ENCODE assay signal across 8 cellular contexts in the genomic region with DNA sequence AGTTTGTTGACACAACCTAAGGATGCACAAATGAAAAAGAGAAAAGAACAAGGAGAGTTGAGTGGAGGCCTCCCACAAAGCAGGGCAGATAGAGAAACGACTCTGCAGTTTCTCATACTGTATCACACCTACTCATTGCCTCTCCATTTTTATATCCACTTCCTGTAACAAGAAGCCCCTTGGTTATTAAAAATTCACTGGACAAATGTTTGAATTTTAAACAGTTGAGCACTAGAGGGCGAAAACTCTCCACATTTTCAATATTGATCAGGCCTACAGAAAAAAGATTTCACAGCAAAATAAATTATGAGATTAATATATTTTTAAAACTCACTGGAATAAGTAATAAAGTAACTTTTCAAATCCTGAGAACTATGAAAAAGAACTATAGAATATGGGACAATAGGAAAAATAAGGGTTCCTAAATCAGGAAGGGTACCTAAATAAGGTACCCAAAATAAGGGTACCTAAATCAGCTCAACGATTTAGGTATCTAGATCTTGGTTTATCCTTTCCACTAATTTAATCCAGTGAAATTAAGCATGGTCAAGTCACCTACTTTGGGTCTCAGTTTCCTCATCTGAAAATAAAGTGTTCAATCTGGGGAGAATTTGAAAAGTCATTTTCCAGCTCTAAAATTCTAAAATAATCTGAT. TPM values are rescaled to one million over a fixed set of nuclear protein-coding genes. Genes with fewer than 3 reads are reported as not detected.
DNase-seq lines count a peak whose midpoint lies in the region; ATAC-seq, FAIRE-seq and TF ChIP-seq lines count a peak whose summit lies in the region.

No MANE protein-coding gene starts in this region.

- no peaks in the 10 kb centered on the region for H3K27me3 Mint-ChIP-seq in natural killer cell (ENCODE audit: low read depth in 2 of 2)

- H3K27ac ChIP-seq in A549 (no peak overlapping the region), breast epithelium (no peak overlapping the region)

- peaks cover 4 to 17% of the 10 kb centered on the region in 2 donors for H3K4me1 Mint-ChIP-seq in natural killer cell

- TF ChIP-seq CTCF in A549 (IDR thresholded peaks at IDR 0.05) (peak; percentile 92), GM10248 (IDR thresholded peaks at IDR 0.05; ENCODE audit: control extremely low read depth, extremely low read depth, low read depth, missing control alignments) (peak; percentile 41), breast epithelium (IDR thresholded peaks at IDR 0.05) (peak in 2 of 3 donors; percentile 23 to 39), natural killer cell (IDR thresholded peaks at IDR 0.05) (peak; percentile 44)

- ATAC-seq in A549 (peak; percentile 60 to 75; a peak in 4 of 6 replicates), natural killer cell (peak in 1 of 3 donors; percentile 39)

- no peaks in the 10 kb centered on the region for H3K27me3 ChIP-seq in breast epithelium

- no peak for TF ChIP-seq EP300 in A549 (IDR thresholded peaks at IDR 0.05)

- H3K4me3 Mint-ChIP-seq in natural killer cell: no peak overlapping the region

- peak; percentile 89 to 93 for TF ChIP-seq RAD21 in A549 (conservative IDR thresholded peaks at IDR 0.05 in 1 of 2, IDR thresholded peaks at IDR 0.05 in 1 of 2)

- H3K4me3 ChIP-seq in A549: no peak overlapping the region
- H3K4me3 ChIP-seq in breast epithelium: no peak overlapping the region

- DNase-seq in A549 (ENCODE audit: low read depth in 1 of 2, low spot score in 1 of 2): peak; percentile 33 to 64
- peak; percentile 38 for DNase-seq in GM10248 (ENCODE audit: extremely low spot score)
- peak; percentile 19 for DNase-seq in NCI-H2107 treated with DMSO at 0.1 percent for 48 hours (lab: John Stamatoyannopoulos, UW; ENCODE audit: unreplicated experiment)
- no peak for DNase-seq in breast epithelium (ENCODE audit: low spot score in 2 of 2)
- DNase-seq in natural killer cell: no peak
- DNase-seq in activated CD4-positive, CD25-positive, alpha-beta regulatory T cell (lab: John Stamatoyannopoulos, UW): no peak
- no peak for DNase-seq in stimulated activated CD4-positive, alpha-beta T cell treated with anti-CD3 and anti-CD28 coated beads, Interleukin-4, amount 100 ng/mL, for 24 hours
- no peak for DNase-seq in islet precursor cell

- H3K4me2 ChIP-seq in A549: no peak overlapping the region

- H3K4me1 ChIP-seq in A549: no peaks in the 10 kb centered on the region
- no peaks in the 10 kb centered on the region for H3K4me1 ChIP-seq in breast epithelium

- 31% methylated on average over 3 of the region's 3 CpGs for WGBS in A549 (ENCODE audit: missing lambda C conversion rate)

- FAIRE-seq in A549 (lab: Jason Lieb, UNC): peak; percentile 63

- H3K9me3 ChIP-seq in A549: no peaks in the 10 kb centered on the region
- no peaks in the 10 kb centered on the region for H3K9me3 ChIP-seq in breast epithelium

- H3K27ac Mint-ChIP-seq in natural killer cell: peak overlapping the region in 1 of 2 donors; percentile 48

- no peak for TF ChIP-seq POLR2A in A549 (IDR thresholded peaks at IDR 0.05; ENCODE audit: low read length)
- no peak for TF ChIP-seq POLR2A in breast epithelium (IDR thresholded peaks at IDR 0.05)

- intact Hi-C loops in breast epithelium (cut with DNase I; ENCODE audit: low total_unique reads): no loop called here
- intact Hi-C loops in natural killer cell (cut with micrococcal nuclease): loop anchor here (1.0 kb wide), 1 partner anchor 146 kb away; the partner anchor contains the start of gene CSNK1G1

- CTCF ChIA-PET in A549 (lab: Yijun Ruan, JAX): interaction anchor here (0.5 to 2.1 kb wide), 30 partner anchors 9 to 519 kb away, joined by 3 to 12 read pairs (median 4); partner anchors contain the start of genes CSNK1G1 and TRIP4
- CTCF ChIA-PET in GM10248 (lab: Yijun Ruan, JAX): interaction anchor here (0.6 to 1.6 kb wide), 4 partner anchors 10 to 518 kb away, joined by 3 to 4 read pairs (median 3); no protein-coding TSS in a partner anchor

- no peaks in the 10 kb centered on the region for H3K9me3 Mint-ChIP-seq in natural killer cell

- POLR2A ChIA-PET in A549 (lab: Yijun Ruan, JAX): interaction anchor here (0.5 to 1.0 kb wide), 2 partner anchors 52 to 147 kb away, joined by 3 to 8 read pairs; no protein-coding TSS in a partner anchor
- POLR2A ChIA-PET in GM10248 (lab: Yijun Ruan, JAX): no interaction called here

- H3K36me3 ChIP-seq in breast epithelium: no peaks in the 10 kb centered on the region

- H3K36me3 Mint-ChIP-seq in natural killer cell: peaks cover 11% of the 10 kb centered on the region

TF ChIP-seq in A549, 52 proteins besides CTCF, POLR2A, EP300 and RAD21:
- peak; percentile 90 for TF ChIP-seq SMC3 (IDR thresholded peaks at IDR 0.05)
- no peak for TF ChIP-seq NFE2L2 (conservative IDR thresholded peaks at IDR 0.05; ENCODE audit: low read length)
- TF ChIP-seq FOSB (CRISPR knock-in tag; IDR thresholded peaks at IDR 0.05): no peak
- TF ChIP-seq CBX2 (IDR thresholded peaks at IDR 0.05; ENCODE audit: borderline replicate concordance, low read depth): no peak
- TF ChIP-seq HOXB13 (CRISPR knock-in tag; IDR thresholded peaks at IDR 0.05; ENCODE audit: low read depth): no peak
- no peak for TF ChIP-seq EHF (CRISPR knock-in tag; IDR thresholded peaks at IDR 0.05)
TF ChIP-seq in A549: peak in this region for 1.

RNA-seq across cellular contexts. Expression of gene PPIB, which starts 47.0 kb away (rescaled TPM):
- polyA plus RNA-seq in A549 (2011; rRNA removed) (594 and 676 TPM in 2 replicates), A549 (2017; fragmentation: RNase III; extraction: RNeasy Plus Mini Kit Qiagen cat#74134 plus additional on column Dnase treatment) (745 to 807 TPM (median 792 TPM) in 3 replicates)
- polyA plus RNA-seq in A549 (2012; cell fraction: cytosol; rRNA removed): 659 and 774 TPM in 2 replicates
- polyA plus RNA-seq in A549 (2012; cell fraction: nucleus; rRNA removed): 436 and 458 TPM in 2 replicates
- 271 and 314 TPM in 2 replicates for polyA minus RNA-seq in A549 (2011; rRNA and poly(A)+ RNA removed)
- total RNA-seq in breast epithelium (100 to 1,000 TPM; 239 to 331 (median 312) TPM), natural killer cell (100 to 1,000 TPM; 234 to 298 (median 251) TPM)

RNA-seq across cellular contexts. Expression of gene SNX22, which starts 58.3 kb away (rescaled TPM):
- polyA plus RNA-seq in A549 (2011; rRNA removed) (0.22 and 0.41 TPM in 2 replicates), A549 (2017; fragmentation: RNase III; extraction: RNeasy Plus Mini Kit Qiagen cat#74134 plus additional on column Dnase treatment) (0.73 to 1.1 TPM (median 0.91 TPM) in 3 replicates)
- 0.79 and 1.00 TPM in 2 replicates for polyA plus RNA-seq in A549 (2012; cell fraction: cytosol; rRNA removed)
- polyA plus RNA-seq in A549 (2012; cell fraction: nucleus; rRNA removed): 2.9 and 3.5 TPM in 2 replicates
- 0.88 and 1.2 TPM in 2 replicates for polyA minus RNA-seq in A549 (2011; rRNA and poly(A)+ RNA removed)
- total RNA-seq in breast epithelium (1 to 10 TPM in 1 of 3 donors, under 1 TPM in 2; 0.48 to 1.5 (median 0.98) TPM), natural killer cell (under 1 TPM; 0.41 to 0.80 (median 0.75) TPM)

Comparison
In these comparisons a context has a peak if more than half of its experiments do, and no peak if none do; other contexts are left out.
1. DNase-seq: peak in A549 (2 of 2), GM10248 (single experiment) and NCI-H2107 treated with DMSO at 0.1 percent for 48 hours (single experiment); none in breast epithelium (0 of 2), natural killer cell (single experiment), activated CD4-positive, CD25-positive, alpha-beta regulatory T cell (0 of 4), stimulated activated CD4-positive, alpha-beta T cell treated with anti-CD3 and anti-CD28 coated beads, Interleukin-4, amount 100 ng/mL, for 24 hours (single experiment) and islet precursor cell (single experiment).
2. CTCF ChIP-seq: peak in every context shown above with its lines; median percentile 92 in A549; 44 in natural killer cell; 41 in GM10248; 31 in breast epithelium.